9 cellular contexts compared by ENCODE assay signal in genomic region chr6:30103630-30104179, GRCh38. TPM values are rescaled to one million over a fixed set of nuclear protein-coding genes. Genes with fewer than 3 reads are reported as not detected.
DNase-seq lines count a peak whose midpoint lies in the region; ATAC-seq, FAIRE-seq and TF ChIP-seq lines count a peak whose summit lies in the region.
"Had no signal": no experiment of that assay in that cellular context is flagged by ENCODE, and none has a peak within 500 bp of the region (broad histone marks: within the 10 kb centered on the region; RNA-seq: fewer than 3 reads in every experiment).

No MANE protein-coding gene starts in this region.

- H3K4me1 ChIP-seq in heart right ventricle (peaks cover 9 to 39% (median 29%) of the 10 kb centered on the region in 9 donors), astrocyte (ENCODE audit: insufficient read depth, low read length) (peaks cover 13% of the 10 kb centered on the region), mesenchymal stem cell (ENCODE audit: control insufficient read depth, insufficient read depth, low read depth, low read length) (peaks cover 24% of the 10 kb centered on the region)

- no peak overlapping the region for H3K4ac ChIP-seq in mesenchymal stem cell (ENCODE audit: low read depth in 1 of 2, low read length in 2 of 2)

- H3K27ac ChIP-seq in heart right ventricle (peak overlapping the region in 5 of 10 donors; percentile 23 to 70 (median 65)), astrocyte (ENCODE audit: low read depth, low read length) (no peak overlapping the region), mesenchymal stem cell (ENCODE audit: low read length, poor library complexity, severe bottlenecking) (no peak overlapping the region)

- H3K36me3 ChIP-seq in heart right ventricle (no peaks in the 10 kb centered on the region), astrocyte (ENCODE audit: insufficient read depth, low read length) (no peaks in the 10 kb centered on the region), mesenchymal stem cell (ENCODE audit: control insufficient read depth in 1 of 2, insufficient read depth in 2 of 2, low read depth in 1 of 2, low read length in 2 of 2) (no peaks in the 10 kb centered on the region)

- H3K9ac ChIP-seq in astrocyte (ENCODE audit: low read length) = peak overlapping the region; percentile 40
- H3K9ac ChIP-seq in mesenchymal stem cell (ENCODE audit: low read length) = peak overlapping the region; percentile 86

- H3K23ac ChIP-seq in mesenchymal stem cell (ENCODE audit: low read length in 2 of 2) = no peak overlapping the region

- H3K36me3 Mint-ChIP-seq in astrocyte (ENCODE audit: low read depth, unreplicated experiment) (peaks cover 2% of the 10 kb centered on the region), type B pancreatic cell (no peaks in the 10 kb centered on the region)

- no peak overlapping the region for H2BK120ac ChIP-seq in mesenchymal stem cell (ENCODE audit: low read depth, low read length)

- no peak overlapping the region for H4K8ac ChIP-seq in mesenchymal stem cell (ENCODE audit: low read length)

- H4K91ac ChIP-seq in mesenchymal stem cell (ENCODE audit: low read length) = no peak overlapping the region

- H3K4me3 ChIP-seq in heart right ventricle (peak overlapping the region in 9 of 10 donors; percentile 20 to 56 (median 49)), astrocyte (ENCODE audit: insufficient read depth, low read depth, low read length) (peak overlapping the region; percentile 46), mesenchymal stem cell (ENCODE audit: insufficient read depth in 1 of 2, low read depth in 1 of 2, low read length in 2 of 2) (peak overlapping the region in 1 of 2 experiments; percentile 76)

- no peak overlapping the region for H2BK15ac ChIP-seq in mesenchymal stem cell (ENCODE audit: low read depth, poor library complexity, severe bottlenecking)

- H3K4me1 Mint-ChIP-seq in astrocyte (ENCODE audit: low read depth, unreplicated experiment) = peaks cover 7% of the 10 kb centered on the region
- H3K4me1 Mint-ChIP-seq in type B pancreatic cell (ENCODE audit: unreplicated experiment) = peaks cover 18% of the 10 kb centered on the region

- H3K79me1 ChIP-seq in mesenchymal stem cell (replicated peaks; ENCODE audit: low read length, poor library complexity, severe bottlenecking) = no peaks in the 10 kb centered on the region

- no peak overlapping the region for H3K18ac ChIP-seq in mesenchymal stem cell (ENCODE audit: low read depth in 1 of 2, low read length in 2 of 2)

- H3K9me3 Mint-ChIP-seq in astrocyte (ENCODE audit: unreplicated experiment) (no peaks in the 10 kb centered on the region), type B pancreatic cell (no peaks in the 10 kb centered on the region)

- H3K4me2 ChIP-seq in astrocyte (ENCODE audit: low read length) (peak overlapping the region; percentile 89), mesenchymal stem cell (ENCODE audit: low read length, poor library complexity, severe bottlenecking) (peak overlapping the region; percentile 71)

- H2BK5ac ChIP-seq in mesenchymal stem cell (ENCODE audit: low read depth, low read length, poor library complexity, severe bottlenecking) = no peak overlapping the region

- peaks cover 61% of the 10 kb centered on the region for H3K27me3 Mint-ChIP-seq in astrocyte (ENCODE audit: low read depth, unreplicated experiment)
- peaks cover 84% of the 10 kb centered on the region for H3K27me3 Mint-ChIP-seq in type B pancreatic cell

- no peak for TF ChIP-seq POLR2A in erythroblast (IDR thresholded peaks at IDR 0.05; ENCODE audit: low read length)

- intact Hi-C loops in heart right ventricle (cut with DNase I) = loop anchor here in 8 of 10 donors (1.0 to 10.0 kb wide), 8 partner anchors 27 to 291 kb away; partner anchors contain the start of gene PPP1R11 (in 5 of the 8)
- intact Hi-C loops in Right ventricle myocardium superior (cut with DNase I) = loop anchor here (2.0 kb wide), 1 partner anchor 27 kb away; no protein-coding TSS in a partner anchor

- no peak overlapping the region for H3K14ac ChIP-seq in mesenchymal stem cell (ENCODE audit: low read length in 2 of 2)

- H3K4me3 Mint-ChIP-seq in astrocyte (ENCODE audit: unreplicated experiment) (peak overlapping the region; percentile 89), type B pancreatic cell (peak overlapping the region; percentile 89)

- TF ChIP-seq CTCF in heart right ventricle (IDR thresholded peaks at IDR 0.05) (no peak), astrocyte (IDR thresholded peaks at IDR 0.05; ENCODE audit: insufficient read depth, low read depth, low read length) (no peak), type B pancreatic cell (conservative IDR thresholded peaks at IDR 0.05) (no peak)

- no peaks in the 10 kb centered on the region for H3K79me2 ChIP-seq in astrocyte (ENCODE audit: insufficient read depth, low read length)

- H3K27me3 ChIP-seq in heart right ventricle = peaks cover 4 to 79% (median 47%) of the 10 kb centered on the region in 7 donors
- H3K27me3 ChIP-seq in astrocyte (ENCODE audit: insufficient read depth, low read length) = peaks cover 48% of the 10 kb centered on the region
- H3K27me3 ChIP-seq in mesenchymal stem cell (ENCODE audit: control insufficient read depth in 1 of 2, insufficient read depth in 1 of 2, low read length in 2 of 2) = peaks cover 56 to 70% of the 10 kb centered on the region in 2 experiments

- FAIRE-seq in astrocyte (lab: Jason Lieb, UNC) = no peak

- H2AK5ac ChIP-seq in mesenchymal stem cell (ENCODE audit: low read length, severe bottlenecking) = no peak overlapping the region

- H2BK12ac ChIP-seq in mesenchymal stem cell (ENCODE audit: low read length in 2 of 2) = no peak overlapping the region

- H3K9me3 ChIP-seq in heart right ventricle = no peaks in the 10 kb centered on the region
- no peaks in the 10 kb centered on the region for H3K9me3 ChIP-seq in astrocyte (ENCODE audit: insufficient read depth, low read depth, low read length)
- no peaks in the 10 kb centered on the region for H3K9me3 ChIP-seq in mesenchymal stem cell (ENCODE audit: control insufficient read depth, low read length)

- H2AFZ ChIP-seq in astrocyte (ENCODE audit: low read depth, low read length) = peak overlapping the region; percentile 83
- peak overlapping the region; percentile 15 for H2AFZ ChIP-seq in mesenchymal stem cell (ENCODE audit: low read depth, low read length)

- 15 to 20% methylated on average over 12 of the region's 12 CpGs for WGBS in heart right ventricle, 2 donors
- WGBS in mesenchymal stem cell = 12% methylated on average over 8 of the region's 12 CpGs

- ATAC-seq in heart right ventricle (no peak), Right ventricle myocardium superior (ENCODE audit: poor library complexity) (no peak), GM18870 (IDR thresholded peaks at IDR 0.05; ENCODE audit: unreplicated experiment) (no peak), HG03108 (IDR thresholded peaks at IDR 0.05; ENCODE audit: unreplicated experiment) (no peak)

- DNase-seq in heart right ventricle (no peak), Right ventricle myocardium superior (no peak), astrocyte (ENCODE audit: low read depth) (no peak), mesenchymal stem cell (no peak), type B pancreatic cell (ENCODE audit: extremely low spot score, unreplicated experiment) (no peak), erythroblast (lab: John Stamatoyannopoulos, UW) (no peak)

- H3K27ac Mint-ChIP-seq in astrocyte (ENCODE audit: unreplicated experiment) (no peak overlapping the region), type B pancreatic cell (peak overlapping the region; percentile 8)

- H4K20me1 ChIP-seq in astrocyte (ENCODE audit: insufficient read depth, low read length) = no peaks in the 10 kb centered on the region

RNA-seq across cellular contexts. Expression of gene TRIM31, which starts 9.2 kb away (rescaled TPM):
- total RNA-seq in heart right ventricle = not detected
- not detected for polyA plus RNA-seq in heart right ventricle
- total RNA-seq in Right ventricle myocardium superior = not detected
- not detected in 2 replicates for total RNA-seq in astrocyte
- not detected for polyA plus RNA-seq in mesenchymal stem cell (2013, experiment 1 of 2)
- not detected for polyA plus RNA-seq in mesenchymal stem cell (2013, experiment 2 of 2)
- total RNA-seq in type B pancreatic cell (ENCODE audit: low replicate concordance) = 1.8 and 3.8 TPM in 2 replicates
- total RNA-seq: pulmonary artery endothelial cell had no signal

RNA-seq across cellular contexts. Expression of gene RNF39, which starts 28.1 kb away (rescaled TPM):
- total RNA-seq in heart right ventricle = not detected
- polyA plus RNA-seq in heart right ventricle = under 1 TPM in 1 of 2 donors, not detected in 1; 0.15 TPM
- not detected for total RNA-seq in Right ventricle myocardium superior
- not detected in 2 replicates for total RNA-seq in astrocyte
- polyA plus RNA-seq in mesenchymal stem cell (2013, experiment 1 of 2) = not detected
- polyA plus RNA-seq in mesenchymal stem cell (2013, experiment 2 of 2) = not detected
- 1.5 TPM in 2 replicates for total RNA-seq in type B pancreatic cell (ENCODE audit: low replicate concordance)
- total RNA-seq: pulmonary artery endothelial cell had no signal

RNA-seq across cellular contexts. Expression of gene TRIM40, which starts 32.2 kb away (rescaled TPM):
- not detected for total RNA-seq in heart right ventricle
- polyA plus RNA-seq in heart right ventricle = not detected
- total RNA-seq in Right ventricle myocardium superior = not detected
- total RNA-seq in astrocyte = not detected in 2 replicates
- not detected for polyA plus RNA-seq in mesenchymal stem cell (2013, experiment 1 of 2)
- not detected for polyA plus RNA-seq in mesenchymal stem cell (2013, experiment 2 of 2)
- total RNA-seq in type B pancreatic cell (ENCODE audit: low replicate concordance) = 0.17 TPM in 1 of 2 replicates, not detected in the other
- total RNA-seq: pulmonary artery endothelial cell had no signal

RNA-seq across cellular contexts. Expression of gene PPP1R11, which starts 36.7 kb away (rescaled TPM):
- 10 to 100 TPM; 38.6 to 56.5 (median 46.8) TPM for total RNA-seq in heart right ventricle
- polyA plus RNA-seq in heart right ventricle = 10 to 100 TPM; 30.6 to 75.4 TPM
- total RNA-seq in Right ventricle myocardium superior = 40.9 TPM
- total RNA-seq in astrocyte = 37.8 and 40.8 TPM in 2 replicates
- polyA plus RNA-seq in mesenchymal stem cell (2013, experiment 1 of 2) = 57.2 TPM
- 54.2 TPM for polyA plus RNA-seq in mesenchymal stem cell (2013, experiment 2 of 2)
- total RNA-seq in type B pancreatic cell (ENCODE audit: low replicate concordance) = 40.0 and 48.6 TPM in 2 replicates

RNA-seq across cellular contexts. Expression of gene POLR1H, which starts 42.6 kb away (rescaled TPM):
- total RNA-seq in heart right ventricle (10 to 100 TPM; 11.5 to 21.8 (median 14.7) TPM), Right ventricle myocardium superior (12.2 TPM), astrocyte (16.8 and 21.0 TPM in 2 replicates), type B pancreatic cell (ENCODE audit: low replicate concordance) (23.7 and 37.3 TPM in 2 replicates)
- polyA plus RNA-seq in heart right ventricle = 10 to 100 TPM; 17.2 to 45.2 TPM
- polyA plus RNA-seq in mesenchymal stem cell (2013, experiment 1 of 2) = 31.6 TPM
- 33.7 TPM for polyA plus RNA-seq in mesenchymal stem cell (2013, experiment 2 of 2)
